In genomic region chr13:47337781-47338507, GRCh38 we compare ENCODE assay signal across 15 cellular contexts.
DNase-seq lines count a peak whose midpoint lies in the region; TF ChIP-seq lines count a peak whose summit lies in the region.
"Had no signal": no experiment of that assay in that cellular context is flagged by ENCODE, and none has a peak within 500 bp of the region (broad histone marks: within the 10 kb centered on the region; RNA-seq: fewer than 3 reads in every experiment).

No MANE protein-coding gene starts in this region.

- H3K4me3 ChIP-seq in PC-9 (no peak overlapping the region), fibroblast of mammary gland (ENCODE audit: control insufficient read depth, low read depth, low read length) (no peak overlapping the region), prostate gland (no peak overlapping the region), stomach (no peak overlapping the region)
- H3K4me3 ChIP-seq: right lobe of liver, SJSA1 had no signal

- H3K9me3 ChIP-seq in PC-9 (ENCODE audit: insufficient read depth, low read depth) (no peaks in the 10 kb centered on the region), prostate gland (no peaks in the 10 kb centered on the region), stomach (peaks cover 0 to 21% (median 2%) of the 10 kb centered on the region in 4 donors)
- H3K9me3 ChIP-seq: right lobe of liver, SJSA1 had no signal

- no peak overlapping the region for H3K27ac ChIP-seq in PC-9
- no peak overlapping the region for H3K27ac ChIP-seq in prostate gland
- no peak overlapping the region for H3K27ac ChIP-seq in stomach
- H3K27ac ChIP-seq: right lobe of liver, SJSA1 had no signal

- H4K20me1 ChIP-seq in PC-9 (ENCODE audit: insufficient read depth) = no peaks in the 10 kb centered on the region

- intact Hi-C loops in PC-9 (cut with micrococcal nuclease; ENCODE audit: unreplicated experiment) (no loop called here), prostate gland (cut with DNase I) (no loop called here), stomach (cut with DNase I; ENCODE audit: low total_unique reads) (loop anchor here (5.0 kb wide), 1 partner anchor 101 kb away; no protein-coding TSS in a partner anchor)

- BruUV-seq in PC-9 (replicated peaks; lab: Mats Ljungman, UMichigan) = no TSS peak

- no peaks in the 10 kb centered on the region for H3K27me3 ChIP-seq in PC-9 (ENCODE audit: insufficient read depth, low read depth)
- H3K27me3 ChIP-seq in prostate gland (replicated peaks; ENCODE audit: insufficient read depth) = no peaks in the 10 kb centered on the region
- H3K27me3 ChIP-seq in stomach = no peaks in the 10 kb centered on the region
- H3K27me3 ChIP-seq: right lobe of liver, SJSA1 had no signal

- no peak overlapping the region for H3K27ac Mint-ChIP-seq in activated naive CD8-positive, alpha-beta T cell treated with anti-CD3 and anti-CD28 coated beads for 36 hours
- H3K27ac Mint-ChIP-seq: CD4-positive, alpha-beta T cell had no signal

- POLR2A ChIA-PET in PC-9 (lab: Charles Lee; ENCODE audit: unreplicated experiment) = interaction anchor here (0.6 kb wide), 1 partner anchor 24 kb away, joined by 5 read pairs; no protein-coding TSS in a partner anchor

- H3K9me2 ChIP-seq in PC-9 (ENCODE audit: insufficient read depth) = no peaks in the 10 kb centered on the region

- H3K27me3 Mint-ChIP-seq in activated naive CD8-positive, alpha-beta T cell treated with anti-CD3 and anti-CD28 coated beads for 36 hours = peaks cover 4% of the 10 kb centered on the region

- H3K79me2 ChIP-seq in PC-9 (ENCODE audit: low read depth) = no peaks in the 10 kb centered on the region

- 0 out of 2 replicates have a peak overlapping the region, but pooled peaks have one; percentile 43 for H2AFZ ChIP-seq in PC-9

- no peaks in the 10 kb centered on the region for H3F3A ChIP-seq in PC-9 (ENCODE audit: insufficient read depth, low read depth)

- TF ChIP-seq CTCF in PC-9 (conservative IDR thresholded peaks at IDR 0.05) = no peak
- TF ChIP-seq CTCF in fibroblast of mammary gland (conservative IDR thresholded peaks at IDR 0.05; ENCODE audit: control insufficient read depth, insufficient read depth, low read depth, low read length) = no peak
- no peak for TF ChIP-seq CTCF in prostate gland (IDR thresholded peaks at IDR 0.05)
- TF ChIP-seq CTCF in stomach (IDR thresholded peaks at IDR 0.05) = no peak

- no peak overlapping the region for H3K4me2 ChIP-seq in PC-9

- CTCF ChIA-PET in PC-9 (lab: Charles Lee) = no interaction called here

- WGBS in prostate gland = 81% methylated on average over 6 of the region's 7 CpGs
- 54 to 77% (median 71%) methylated on average over 7 of the region's 7 CpGs for WGBS in stomach, 5 donors

- no peak for TF ChIP-seq EP300 in stomach (IDR thresholded peaks at IDR 0.05)

- H3K36me3 ChIP-seq in PC-9 (ENCODE audit: low read depth) (no peaks in the 10 kb centered on the region), prostate gland (no peaks in the 10 kb centered on the region), stomach (no peaks in the 10 kb centered on the region)
- H3K36me3 ChIP-seq: right lobe of liver, SJSA1 had no signal

- no peaks in the 10 kb centered on the region for H3K36me3 Mint-ChIP-seq in activated naive CD8-positive, alpha-beta T cell treated with anti-CD3 and anti-CD28 coated beads for 36 hours

- no peak for TF ChIP-seq POLR2A in prostate gland (IDR thresholded peaks at IDR 0.05)
- TF ChIP-seq POLR2A in stomach (IDR thresholded peaks at IDR 0.05) = no peak

- DNase-seq in ELF-1 (ENCODE audit: low read depth, low spot score) = peak; percentile 68
- DNase-seq in PC-9 = no peak
- DNase-seq in fibroblast of mammary gland (ENCODE audit: low read depth) = peak; percentile 97
- peak; percentile 80 for DNase-seq in non-pigmented ciliary epithelial cell (ENCODE audit: low read depth)
- DNase-seq in prostate gland (ENCODE audit: low spot score) = no peak
- DNase-seq in NOMO-1 (lab: John Stamatoyannopoulos, UW; ENCODE audit: unreplicated experiment in 2 of 2) = no peak
- DNase-seq in activated naive CD8-positive, alpha-beta T cell treated with anti-CD3 and anti-CD28 coated beads for 36 hours = no peak
- DNase-seq in stomach = no peak
- DNase-seq: activated CD4-positive, CD25-positive, alpha-beta regulatory T cell; CD4-positive, alpha-beta T cell; Kasumi-1; NCI-H2029 treated with DMSO at 0.1 percent for 48 hours; right lobe of liver; substantia nigra had no signal

- no peaks in the 10 kb centered on the region for H3K4me1 Mint-ChIP-seq in activated naive CD8-positive, alpha-beta T cell treated with anti-CD3 and anti-CD28 coated beads for 36 hours

- H3K9me3 Mint-ChIP-seq in activated naive CD8-positive, alpha-beta T cell treated with anti-CD3 and anti-CD28 coated beads for 36 hours = peaks cover 2% of the 10 kb centered on the region

- H3K4me3 Mint-ChIP-seq in activated naive CD8-positive, alpha-beta T cell treated with anti-CD3 and anti-CD28 coated beads for 36 hours = no peak overlapping the region
- H3K4me3 Mint-ChIP-seq: CD4-positive, alpha-beta T cell had no signal

- H3K4me1 ChIP-seq in PC-9 (replicated peaks; ENCODE audit: insufficient read depth) (no peaks in the 10 kb centered on the region), prostate gland (replicated peaks) (no peaks in the 10 kb centered on the region), stomach (peaks cover 0 to 11% (median 0%) of the 10 kb centered on the region in 4 donors)
- H3K4me1 ChIP-seq: right lobe of liver, SJSA1 had no signal

Comparison
In these comparisons a context has a peak if more than half of its experiments do, and no peak if none do; other contexts are left out.
1. DNase-seq: peak in ELF-1 (single experiment), fibroblast of mammary gland (single experiment) and non-pigmented ciliary epithelial cell (single experiment); none in PC-9 (0 of 2), prostate gland (single experiment), NOMO-1 (0 of 2), activated naive CD8-positive, alpha-beta T cell treated with anti-CD3 and anti-CD28 coated beads for 36 hours (single experiment) and stomach (single experiment).